23 cellular contexts compared by ENCODE assay signal in genomic region chr1:109844609-109845008, GRCh38.
DNase-seq lines count a peak whose midpoint lies in the region; ATAC-seq, FAIRE-seq and TF ChIP-seq lines count a peak whose summit lies in the region.
"Had no signal": no experiment of that assay in that cellular context is flagged by ENCODE, and none has a peak within 500 bp of the region (broad histone marks: within the 10 kb centered on the region; RNA-seq: fewer than 3 reads in every experiment).

No MANE protein-coding gene starts in this region.

- TF ChIP-seq RAD21 in GM12878 (IDR thresholded peaks at IDR 0.05; ENCODE audit: insufficient read depth, low read depth, low read length), result no peak

- H3K79me2 ChIP-seq in GM12878 (ENCODE audit: control insufficient read depth, insufficient read depth, low read length) (no peaks in the 10 kb centered on the region), neural progenitor cell (ENCODE audit: low read depth) (no peaks in the 10 kb centered on the region)

- peaks cover 17% of the 10 kb centered on the region for H3K4me1 Mint-ChIP-seq in neural progenitor cell
- H3K4me1 Mint-ChIP-seq: B cell had no signal

- H3K27ac Mint-ChIP-seq in neural progenitor cell, result no peak overlapping the region
- H3K27ac Mint-ChIP-seq: B cell; CD4-positive, alpha-beta T cell; CD8-positive, alpha-beta T cell had no signal

- H3K36me3 ChIP-seq in Panc1 (ENCODE audit: control insufficient read depth, insufficient read depth, low read length) (no peaks in the 10 kb centered on the region), GM12878 (ENCODE audit: control insufficient read depth in 2 of 2, insufficient read depth in 2 of 2, low read length in 1 of 2) (no peaks in the 10 kb centered on the region), neural progenitor cell (no peaks in the 10 kb centered on the region)
- H3K36me3 ChIP-seq: BLaER1 treated with 17β-estradiol and CSF1 and Interleukin-3, amounts not matched to agents 10 nM and 100 nM had no signal

- intact Hi-C loops in Panc1 (cut with micrococcal nuclease; ENCODE audit: unreplicated experiment), result no loop called here
- intact Hi-C loops in GM12878 (cut with micrococcal nuclease; ENCODE audit: unreplicated experiment), result no loop called here
- intact Hi-C loops in right cardiac atrium (cut with DNase I), result no loop called here

- H4K20me1 ChIP-seq in GM12878 (ENCODE audit: control insufficient read depth, insufficient read depth) (no peaks in the 10 kb centered on the region), neural progenitor cell (ENCODE audit: low read depth) (no peaks in the 10 kb centered on the region)
- H4K20me1 ChIP-seq: BLaER1 treated with 17β-estradiol and CSF1 and Interleukin-3, amounts not matched to agents 10 nM and 100 nM had no signal

- H3K36me3 Mint-ChIP-seq in neural progenitor cell, result no peaks in the 10 kb centered on the region
- H3K36me3 Mint-ChIP-seq: CD8-positive, alpha-beta T cell had no signal

- POLR2A ChIA-PET in Panc1 (lab: Charles Lee) (no interaction called here), GM12878 (lab: Charles Lee) (no interaction called here)

- no peak overlapping the region for H2AFZ ChIP-seq in GM12878 (ENCODE audit: control insufficient read depth, low read depth, low read length)
- peak overlapping the region; percentile 28 for H2AFZ ChIP-seq in neural progenitor cell (replicated peaks)

- WGBS in GM12878 (ENCODE audit: insufficient coverage, insufficient replicate concordance, low lambda C conversion rate, missing lambda C conversion rate), result 45% methylated on average over 2 of the region's 2 CpGs
- 93% methylated on average over 2 of the region's 2 CpGs for WGBS in right cardiac atrium

- H3K9me3 ChIP-seq in Panc1 (ENCODE audit: control insufficient read depth, insufficient read depth, low read depth, low read length) (no peaks in the 10 kb centered on the region), GM12878 (replicated peaks; ENCODE audit: control insufficient read depth, insufficient read depth, low read length) (no peaks in the 10 kb centered on the region; the same call in 2 of the 3 replicates), neural progenitor cell (ENCODE audit: low read depth) (no peaks in the 10 kb centered on the region), right cardiac atrium (ENCODE audit: control insufficient read depth, low read length) (no peaks in the 10 kb centered on the region)
- H3K9me3 ChIP-seq: A549, Caco-2 had no signal

- H3K27me3 Mint-ChIP-seq in neural progenitor cell (ENCODE audit: insufficient read depth, low read depth), result peaks cover 7% of the 10 kb centered on the region
- H3K27me3 Mint-ChIP-seq: CD4-positive, alpha-beta T cell had no signal

- RAD21 ChIA-PET in GM12878 (lab: Charles Lee; ENCODE audit: unreplicated experiment), result no interaction called here

- no peak overlapping the region for H3K4me3 Mint-ChIP-seq in neural progenitor cell
- H3K4me3 Mint-ChIP-seq: B cell; CD4-positive, alpha-beta T cell; CD8-positive, alpha-beta T cell had no signal

- in situ Hi-C loops in Panc1 (cut with HindIII; ENCODE audit: low pct_unique_long_range_greater_than_20kb, low sequenced_read_pairs) (no loop called here), GM12878 (cut with MboI) (no loop called here), GM13977 (cut with MboI; ENCODE audit: low pct_unique_long_range_greater_than_20kb, low sequenced_read_pairs, unreplicated experiment) (no loop called here)

- FAIRE-seq in GM12891 (lab: Jason Lieb, UNC) (no peak), GM12878 (lab: Jason Lieb, UNC) (no peak)
- FAIRE-seq: A549, D721Med, G401.6, GM18507 had no signal

- BruUV-seq in Panc1 (replicated peaks; lab: Mats Ljungman, UMichigan) (no TSS peak), GM12878 (replicated peaks; lab: Mats Ljungman, UMichigan) (no TSS peak)

- H3K4me1 ChIP-seq in Panc1 (ENCODE audit: control insufficient read depth, insufficient read depth, low read length), result no peaks in the 10 kb centered on the region
- no peaks in the 10 kb centered on the region for H3K4me1 ChIP-seq in GM12878 (ENCODE audit: control insufficient read depth, insufficient read depth, low read length)
- peaks cover 11% of the 10 kb centered on the region for H3K4me1 ChIP-seq in neural progenitor cell
- H3K4me1 ChIP-seq in right cardiac atrium (ENCODE audit: control insufficient read depth, insufficient read depth, low read length), result no peaks in the 10 kb centered on the region
- H3K4me1 ChIP-seq: A549, Caco-2 had no signal

- SMC1A ChIA-PET in GM12878 (lab: Charles Lee; ENCODE audit: uncharacterized antibody, unreplicated experiment), result interaction anchor here (0.7 to 1.2 kb wide), 2 partner anchors 68 to 94 kb away, joined by 3 read pairs; no protein-coding TSS in a partner anchor

- no peak overlapping the region for H3K9ac ChIP-seq in GM12878 (ENCODE audit: control insufficient read depth, insufficient read depth, low read length)
- no peak overlapping the region for H3K9ac ChIP-seq in neural progenitor cell
- H3K9ac ChIP-seq: BLaER1 treated with 17β-estradiol and CSF1 and Interleukin-3, amounts not matched to agents 10 nM and 100 nM had no signal

- H3K27me3 ChIP-seq in Panc1 (ENCODE audit: control insufficient read depth, insufficient read depth, low read length), result no peaks in the 10 kb centered on the region
- no peaks in the 10 kb centered on the region; a peak in 1 of 4 replicates for H3K27me3 ChIP-seq in GM12878 (replicated peaks in 1 of 2; ENCODE audit: control insufficient read depth in 2 of 2, insufficient read depth in 2 of 2, low read length in 1 of 2)
- no peaks in the 10 kb centered on the region for H3K27me3 ChIP-seq in neural progenitor cell
- no peaks in the 10 kb centered on the region for H3K27me3 ChIP-seq in right cardiac atrium (ENCODE audit: control insufficient read depth, insufficient read depth)
- H3K27me3 ChIP-seq: BLaER1 treated with 17β-estradiol and CSF1 and Interleukin-3, amounts not matched to agents 10 nM and 100 nM had no signal

- H3K27ac ChIP-seq in Panc1 (ENCODE audit: low read length), result peak overlapping the region; percentile 51; the same call in 1 of the 2 replicates
- H3K27ac ChIP-seq in GM12878 (ENCODE audit: control insufficient read depth, insufficient read depth), result no peak overlapping the region
- H3K27ac ChIP-seq in neural progenitor cell, result no peak overlapping the region
- no peak overlapping the region for H3K27ac ChIP-seq in right cardiac atrium (ENCODE audit: low read length)
- H3K27ac ChIP-seq: 22Rv1; A549; BLaER1 treated with 17β-estradiol and CSF1 and Interleukin-3, amounts not matched to agents 10 nM and 100 nM; C4-2B had no signal

- peaks cover 7% of the 10 kb centered on the region for H3K9me3 Mint-ChIP-seq in neural progenitor cell
- H3K9me3 Mint-ChIP-seq: CD4-positive, alpha-beta T cell had no signal

- H3K4me2 ChIP-seq in GM12878 (ENCODE audit: control insufficient read depth, insufficient read depth) (no peak overlapping the region), neural progenitor cell (no peak overlapping the region)
- H3K4me2 ChIP-seq: A549; BLaER1 treated with 17β-estradiol and CSF1 and Interleukin-3, amounts not matched to agents 10 nM and 100 nM had no signal

- H3K4me3 ChIP-seq in Panc1 (ENCODE audit: low read depth in 2 of 2, low read length in 2 of 2) (no peak overlapping the region), GM12878 (no peak overlapping the region), neural progenitor cell (no peak overlapping the region), right cardiac atrium (ENCODE audit: low read length) (no peak overlapping the region)
- H3K4me3 ChIP-seq: A549; BLaER1 treated with 17β-estradiol and CSF1 and Interleukin-3, amounts not matched to agents 10 nM and 100 nM had no signal

- TF ChIP-seq CTCF in Panc1 (IDR thresholded peaks at IDR 0.05) (no peak), GM12878 (IDR thresholded peaks at IDR 0.05 in 2 of 3, conservative IDR thresholded peaks at IDR 0.05 in 1 of 3; ENCODE audit: control insufficient read depth in 2 of 3, extremely low read depth in 1 of 3, insufficient read depth in 1 of 3, low read depth in 3 of 3, low read length in 3 of 3) (no peak), neural progenitor cell (IDR thresholded peaks at IDR 0.05) (no peak), GM13977 (IDR thresholded peaks at IDR 0.05; ENCODE audit: extremely low read depth, insufficient read depth, missing control alignments) (no peak)

- DNase-seq in GM12891 (ENCODE audit: insufficient read length, low spot score) (no peak), Panc1 (ENCODE audit: low read depth, low spot score) (no peak), GM12878 (ENCODE audit: low read depth, low spot score) (no peak), neural progenitor cell (ENCODE audit: low spot score) (no peak), right cardiac atrium (no peak), GM13977 (ENCODE audit: low spot score) (no peak), NCI-H2171 treated with DMSO at 0.1 percent for 48 hours (lab: John Stamatoyannopoulos, UW) (no peak), RPMI8226 (no peak)
- DNase-seq: AML-193; Caco-2; Calu3; CD4-positive, alpha-beta T cell; CD8-positive, alpha-beta T cell; DMS79 treated with DMSO at 0.1 percent for 48 hours; GF-D8 had no signal

- CTCF ChIA-PET in Panc1 (lab: Charles Lee), result no interaction called here
- CTCF ChIA-PET in GM12878 (lab: Yijun Ruan, JAX), result interaction anchor here (1.1 to 1.7 kb wide), 2 partner anchors 9 to 79 kb away, joined by 3 to 5 read pairs; no protein-coding TSS in a partner anchor

- peaks cover 7% of the 10 kb centered on the region for H3F3A ChIP-seq in neural progenitor cell (ENCODE audit: low read depth)

- no peak for TF ChIP-seq POLR2A in GM12891 (IDR thresholded peaks at IDR 0.05; ENCODE audit: low read depth, low read length)
- TF ChIP-seq POLR2A in GM12878 (IDR thresholded peaks at IDR 0.05; ENCODE audit: low read depth, low read length), result no peak

- ATAC-seq in Panc1, result no peak
- ATAC-seq in GM12878, result no peak
- no peak for ATAC-seq in right cardiac atrium
- ATAC-seq: A549; CD8-positive, alpha-beta T cell had no signal

- no peak for TF ChIP-seq EP300 in GM12878 (IDR thresholded peaks at IDR 0.05; ENCODE audit: borderline replicate concordance in 1 of 2, control insufficient read depth in 1 of 2, low read depth in 2 of 2, low read length in 2 of 2)

TF ChIP-seq in GM12891, 5 proteins besides CTCF, POLR2A, EP300 and RAD21:
- TF ChIP-seq TAF1 (IDR thresholded peaks at IDR 0.05; ENCODE audit: low read depth, low read length) (no peak), POLR2AphosphoS5 (IDR thresholded peaks at IDR 0.05; ENCODE audit: low read depth, low read length) (no peak), POU2F2 (IDR thresholded peaks at IDR 0.05; ENCODE audit: low read depth, low read length) (no peak), SPI1 (IDR thresholded peaks at IDR 0.05; ENCODE audit: low read depth, low read length) (peak; percentile 54; the same call in 1 of the 2 replicates), PAX5 (IDR thresholded peaks at IDR 0.05; ENCODE audit: insufficient read depth, low read length, severe bottlenecking) (no peak)
